8 cellular contexts compared by ENCODE assay signal in the genomic region with DNA sequence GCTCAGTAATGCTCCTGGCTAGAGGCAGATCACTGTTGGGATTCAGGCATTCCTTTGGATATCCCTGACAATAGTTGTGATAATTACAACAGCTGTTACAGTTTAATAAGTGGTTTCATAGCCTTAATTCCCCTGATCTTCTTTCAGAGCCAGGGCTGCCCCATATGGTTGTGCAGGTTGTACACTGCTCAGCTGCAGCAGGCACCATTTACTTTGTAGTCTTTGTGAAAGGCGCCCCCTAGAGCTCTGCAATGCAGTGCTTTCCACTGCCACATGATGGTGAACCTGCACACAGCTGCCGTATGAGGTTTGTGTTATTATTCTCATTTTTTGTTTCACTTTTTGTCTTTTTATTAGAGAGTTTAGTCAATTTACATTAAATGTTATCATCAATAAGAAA.
DNase-seq lines count a peak whose midpoint lies in the region; ATAC-seq and TF ChIP-seq lines count a peak whose summit lies in the region.

No MANE protein-coding gene starts in this region.

- ATAC-seq in GM19463 (IDR thresholded peaks at IDR 0.05; ENCODE audit: unreplicated experiment) (peak; percentile 93), HG03439 (IDR thresholded peaks at IDR 0.05; ENCODE audit: unreplicated experiment) (peak; percentile 83), Panc1 (no peak)
- ATAC-seq in stimulated activated effector memory CD8-positive, alpha-beta T cell treated with anti-CD3 and anti-CD28 coated beads, Interleukin-12 subunit alpha, Interleukin-12 subunit beta, amount 100 ng/mL, for 72 hours: no peak

- CTCF ChIA-PET in Panc1 (lab: Charles Lee): no interaction called here

- BruUV-seq in Panc1 (replicated peaks; lab: Mats Ljungman, UMichigan): no TSS peak

- in situ Hi-C loops in Panc1 (cut with HindIII; ENCODE audit: low pct_unique_long_range_greater_than_20kb, low sequenced_read_pairs): no loop called here

- H3K36me3 Mint-ChIP-seq in stimulated activated effector memory CD8-positive, alpha-beta T cell treated with anti-CD3 and anti-CD28 coated beads, Interleukin-12 subunit alpha, Interleukin-12 subunit beta, amount 100 ng/mL, for 72 hours: no peaks in the 10 kb centered on the region

- DNase-seq in ELR (ENCODE audit: low read depth): peak; percentile 50
- DNase-seq in Panc1 (ENCODE audit: low read depth, low spot score): no peak
- peak; percentile 44 for DNase-seq in fibroblast of the aortic adventitia (ENCODE audit: low read depth)
- no peak for DNase-seq in effector CD4-positive, alpha-beta T cell
- no peak for DNase-seq in Ammon's horn (ENCODE audit: low spot score)
- no peak for DNase-seq in stimulated activated effector memory CD8-positive, alpha-beta T cell treated with anti-CD3 and anti-CD28 coated beads, Interleukin-12 subunit alpha, Interleukin-12 subunit beta, amount 100 ng/mL, for 72 hours (ENCODE audit: low spot score in 2 of 2)

- no peaks in the 10 kb centered on the region for H3K4me1 Mint-ChIP-seq in stimulated activated effector memory CD8-positive, alpha-beta T cell treated with anti-CD3 and anti-CD28 coated beads, Interleukin-12 subunit alpha, Interleukin-12 subunit beta, amount 100 ng/mL, for 72 hours

- H3K4me1 ChIP-seq in Panc1 (ENCODE audit: control insufficient read depth, insufficient read depth, low read length): no peaks in the 10 kb centered on the region

- no peak overlapping the region for H3K27ac Mint-ChIP-seq in stimulated activated effector memory CD8-positive, alpha-beta T cell treated with anti-CD3 and anti-CD28 coated beads, Interleukin-12 subunit alpha, Interleukin-12 subunit beta, amount 100 ng/mL, for 72 hours

- no peaks in the 10 kb centered on the region for H3K27me3 ChIP-seq in Panc1 (ENCODE audit: control insufficient read depth, insufficient read depth, low read length)

- no peak overlapping the region for H3K4me3 Mint-ChIP-seq in stimulated activated effector memory CD8-positive, alpha-beta T cell treated with anti-CD3 and anti-CD28 coated beads, Interleukin-12 subunit alpha, Interleukin-12 subunit beta, amount 100 ng/mL, for 72 hours

- POLR2A ChIA-PET in Panc1 (lab: Charles Lee): no interaction called here

- H3K9me3 ChIP-seq in Panc1 (ENCODE audit: control insufficient read depth, insufficient read depth, low read depth, low read length): no peaks in the 10 kb centered on the region

- intact Hi-C loops in Panc1 (cut with micrococcal nuclease; ENCODE audit: unreplicated experiment): no loop called here

- H3K36me3 ChIP-seq in Panc1 (ENCODE audit: control insufficient read depth, insufficient read depth, low read length): no peaks in the 10 kb centered on the region

- H3K9me3 Mint-ChIP-seq in stimulated activated effector memory CD8-positive, alpha-beta T cell treated with anti-CD3 and anti-CD28 coated beads, Interleukin-12 subunit alpha, Interleukin-12 subunit beta, amount 100 ng/mL, for 72 hours: peaks cover 4% of the 10 kb centered on the region

- peak; percentile 45 for TF ChIP-seq CTCF in Panc1 (IDR thresholded peaks at IDR 0.05)
- peak; percentile 73 for TF ChIP-seq CTCF in fibroblast of the aortic adventitia (IDR thresholded peaks at IDR 0.05; ENCODE audit: insufficient read depth, low read length)

- H3K4me3 ChIP-seq in Panc1 (ENCODE audit: low read depth in 2 of 2, low read length in 2 of 2): no peak overlapping the region
- no peak overlapping the region for H3K4me3 ChIP-seq in fibroblast of the aortic adventitia (ENCODE audit: low read depth, low read length)

- no peak overlapping the region for H3K27ac ChIP-seq in Panc1 (ENCODE audit: low read length)

Comparison
In these comparisons a context has a peak if more than half of its experiments do, and no peak if none do; other contexts are left out.
1. DNase-seq: peak in ELR (single experiment) and fibroblast of the aortic adventitia (single experiment); none in Panc1 (single experiment), effector CD4-positive, alpha-beta T cell (single experiment), Ammon's horn (single experiment) and stimulated activated effector memory CD8-positive, alpha-beta T cell treated with anti-CD3 and anti-CD28 coated beads, Interleukin-12 subunit alpha, Interleukin-12 subunit beta, amount 100 ng/mL, for 72 hours (0 of 2).
2. ATAC-seq: peak in GM19463 (single experiment) and HG03439 (single experiment); none in Panc1 (single experiment) and stimulated activated effector memory CD8-positive, alpha-beta T cell treated with anti-CD3 and anti-CD28 coated beads, Interleukin-12 subunit alpha, Interleukin-12 subunit beta, amount 100 ng/mL, for 72 hours (single experiment).